ENCODE assay signal across 18 cellular contexts in genomic region chr6:5286780-5287179, GRCh38. TPM values are rescaled to one million over a fixed set of nuclear protein-coding genes. Genes with fewer than 3 reads are reported as not detected.
DNase-seq lines count a peak whose midpoint lies in the region; ATAC-seq and TF ChIP-seq lines count a peak whose summit lies in the region.
"Had no signal": no experiment of that assay in that cellular context is flagged by ENCODE, and none has a peak within 500 bp of the region (broad histone marks: within the 10 kb centered on the region; RNA-seq: fewer than 3 reads in every experiment).

No MANE protein-coding gene starts in this region.

- peaks cover 66% of the 10 kb centered on the region for H3K4me1 Mint-ChIP-seq in activated T-cell treated with anti-CD3 and anti-CD28 coated beads, Interleukin-2, amount 50 U/mL, for 72 hours (ENCODE audit: low read depth)
- peaks cover 65% of the 10 kb centered on the region for H3K4me1 Mint-ChIP-seq in activated T-cell treated with anti-CD3 and anti-CD28 coated beads, Interleukin-2, amount 50 U/mL, for 24 hours (ENCODE audit: low read depth)
- H3K4me1 Mint-ChIP-seq in GM23338: peaks cover 28% of the 10 kb centered on the region
- peaks cover 57% of the 10 kb centered on the region for H3K4me1 Mint-ChIP-seq in activated B cell treated with CpG ODN at 0.5 μM for 24 hours

- H3K9me2 ChIP-seq in GM23338 (ENCODE audit: insufficient read depth): no peaks in the 10 kb centered on the region

- no peaks in the 10 kb centered on the region for H3K9me3 Mint-ChIP-seq in activated T-cell treated with anti-CD3 and anti-CD28 coated beads, Interleukin-2, amount 50 U/mL, for 72 hours
- H3K9me3 Mint-ChIP-seq in activated T-cell treated with anti-CD3 and anti-CD28 coated beads, Interleukin-2, amount 50 U/mL, for 24 hours: no peaks in the 10 kb centered on the region
- no peaks in the 10 kb centered on the region; the same call in 2 of the 3 replicates for H3K9me3 Mint-ChIP-seq in GM23338
- no peaks in the 10 kb centered on the region for H3K9me3 Mint-ChIP-seq in activated B cell treated with CpG ODN at 0.5 μM for 24 hours
- H3K9me3 Mint-ChIP-seq: activated naive CD8-positive, alpha-beta T cell treated with anti-CD3 and anti-CD28 coated beads, Interleukin-2, amount 10 ng/mL, durations not matched to agents 7 days and 5 days; activated T-helper 1 cell treated with anti-CD3 and anti-CD28 coated beads, Interleukin-12 subunit alpha, Interleukin-12 subunit beta, Interleukin-2, Interleukin-4 antibody, amounts not matched to agents 30 ng/mL and 10 ng/mL and 1 ng/mL, durations not matched to agents 14 hours and 24 hours and 36 hours; effector memory CD8-positive, alpha-beta T cell had no signal

- intact Hi-C loops in activated B cell treated with CpG ODN at 0.5 μM for 24 hours (cut with micrococcal nuclease): no loop called here
- intact Hi-C loops in spleen (cut with DNase I; ENCODE audit: low total_unique reads): no loop called here

- H3K36me3 ChIP-seq in GM23338 (ENCODE audit: insufficient read depth): no peaks in the 10 kb centered on the region
- no peaks in the 10 kb centered on the region for H3K36me3 ChIP-seq in spleen
- H3K36me3 ChIP-seq: BE2C had no signal

- H3K27me3 Mint-ChIP-seq in activated T-cell treated with anti-CD3 and anti-CD28 coated beads, Interleukin-2, amount 50 U/mL, for 72 hours (ENCODE audit: low read depth): no peaks in the 10 kb centered on the region
- no peaks in the 10 kb centered on the region for H3K27me3 Mint-ChIP-seq in activated T-cell treated with anti-CD3 and anti-CD28 coated beads, Interleukin-2, amount 50 U/mL, for 24 hours
- peaks cover 7% of the 10 kb centered on the region for H3K27me3 Mint-ChIP-seq in GM23338 (ENCODE audit: insufficient read depth, low read depth, poor library complexity)
- H3K27me3 Mint-ChIP-seq in activated B cell treated with CpG ODN at 0.5 μM for 24 hours: no peaks in the 10 kb centered on the region
- H3K27me3 Mint-ChIP-seq: activated naive CD8-positive, alpha-beta T cell treated with anti-CD3 and anti-CD28 coated beads, Interleukin-2, amount 10 ng/mL, durations not matched to agents 7 days and 5 days; effector memory CD8-positive, alpha-beta T cell had no signal

- no peaks in the 10 kb centered on the region for H3K27me3 ChIP-seq in GM23338 (ENCODE audit: insufficient read depth)
- no peaks in the 10 kb centered on the region for H3K27me3 ChIP-seq in spleen (replicated peaks in 1 of 7)
- H3K27me3 ChIP-seq: BE2C had no signal

- CTCF ChIA-PET in activated B cell treated with CpG ODN at 0.5 μM for 24 hours (lab: Charles Lee): no interaction called here

- peaks cover 21% of the 10 kb centered on the region for H3K79me2 ChIP-seq in GM23338 (replicated peaks; ENCODE audit: insufficient read depth)

- H3K27ac ChIP-seq in GM23338 (ENCODE audit: low read depth): no peak overlapping the region
- H3K27ac ChIP-seq in spleen: peak overlapping the region in 7 of 8 donors; percentile 26 to 67 (median 50)

- no peak overlapping the region for H2AFZ ChIP-seq in GM23338

- no peak overlapping the region for H3K4me2 ChIP-seq in GM23338

- no peaks in the 10 kb centered on the region for H3F3A ChIP-seq in GM23338 (replicated peaks; ENCODE audit: low read depth)

- no peaks in the 10 kb centered on the region; the same call in 1 of the 2 replicates for H4K20me1 ChIP-seq in GM23338 (replicated peaks; ENCODE audit: insufficient read depth)

- peaks cover 0 to 2% of the 10 kb centered on the region in 2 donors for H3K36me3 Mint-ChIP-seq in activated T-cell treated with anti-CD3 and anti-CD28 coated beads, Interleukin-2, amount 50 U/mL, for 72 hours (ENCODE audit: insufficient read depth in 2 of 2)
- H3K36me3 Mint-ChIP-seq in activated T-cell treated with anti-CD3 and anti-CD28 coated beads, Interleukin-2, amount 50 U/mL, for 24 hours (ENCODE audit: low read depth): peaks cover 2% of the 10 kb centered on the region
- H3K36me3 Mint-ChIP-seq in GM23338 (ENCODE audit: low read depth) (no peaks in the 10 kb centered on the region), activated B cell treated with CpG ODN at 0.5 μM for 24 hours (ENCODE audit: low read depth) (no peaks in the 10 kb centered on the region)

- WGBS in spleen, 5 donors: 58 to 80% (median 71%) methylated on average over 5 to 7 of the region's 7 CpGs

- TF ChIP-seq POLR2A in spleen (IDR thresholded peaks at IDR 0.05): no peak

- no peak for ATAC-seq in activated T-cell treated with anti-CD3 and anti-CD28 coated beads, Interleukin-2, amount 50 U/mL, for 72 hours (replicated peaks in 1 of 2)
- no peak for ATAC-seq in GM23338
- peak; percentile 43 for ATAC-seq in activated B cell treated with CpG ODN at 0.5 μM for 24 hours (ENCODE audit: low read depth)
- no peak for ATAC-seq in HG03378 (IDR thresholded peaks at IDR 0.05; ENCODE audit: unreplicated experiment)
- ATAC-seq: effector memory CD8-positive, alpha-beta T cell had no signal

- H3K4me3 ChIP-seq in GM23338: no peak overlapping the region
- no peak overlapping the region for H3K4me3 ChIP-seq in spleen
- H3K4me3 ChIP-seq: smooth muscle cell had no signal

- POLR2A ChIA-PET in activated B cell treated with CpG ODN at 0.5 μM for 24 hours (lab: Charles Lee): interaction anchor here (1.6 kb wide), 1 partner anchor 25 kb away, joined by 6 read pairs; the partner anchor contains the start of genes FARS2 and LYRM4

- in situ Hi-C loops in GM13977 (cut with MboI; ENCODE audit: low pct_unique_long_range_greater_than_20kb, low sequenced_read_pairs, unreplicated experiment): no loop called here

- peak overlapping the region; percentile 12 for H3K27ac Mint-ChIP-seq in activated T-cell treated with anti-CD3 and anti-CD28 coated beads, Interleukin-2, amount 50 U/mL, for 72 hours
- no peak overlapping the region for H3K27ac Mint-ChIP-seq in activated T-cell treated with anti-CD3 and anti-CD28 coated beads, Interleukin-2, amount 50 U/mL, for 24 hours
- H3K27ac Mint-ChIP-seq in GM23338 (peak overlapping the region; percentile 60; the same call in 1 of the 2 replicates), activated B cell treated with CpG ODN at 0.5 μM for 24 hours (no peak overlapping the region)
- H3K27ac Mint-ChIP-seq: activated naive CD8-positive, alpha-beta T cell treated with anti-CD3 and anti-CD28 coated beads, Interleukin-2, amount 10 ng/mL, durations not matched to agents 7 days and 5 days; effector memory CD8-positive, alpha-beta T cell had no signal

- H3K4me1 ChIP-seq in GM23338 (ENCODE audit: insufficient read depth) (peaks cover 3% of the 10 kb centered on the region; the same call in 1 of the 2 replicates), spleen (peaks cover 0 to 39% (median 12%) of the 10 kb centered on the region in 6 donors)
- H3K4me1 ChIP-seq: BE2C had no signal

- no peak overlapping the region for H3K4me3 Mint-ChIP-seq in activated T-cell treated with anti-CD3 and anti-CD28 coated beads, Interleukin-2, amount 50 U/mL, for 72 hours
- no peak overlapping the region for H3K4me3 Mint-ChIP-seq in activated T-cell treated with anti-CD3 and anti-CD28 coated beads, Interleukin-2, amount 50 U/mL, for 24 hours
- no peak overlapping the region for H3K4me3 Mint-ChIP-seq in GM23338
- no peak overlapping the region for H3K4me3 Mint-ChIP-seq in activated B cell treated with CpG ODN at 0.5 μM for 24 hours
- H3K4me3 Mint-ChIP-seq: activated naive CD8-positive, alpha-beta T cell treated with anti-CD3 and anti-CD28 coated beads, Interleukin-2, amount 10 ng/mL, durations not matched to agents 7 days and 5 days; activated T-helper 1 cell treated with anti-CD3 and anti-CD28 coated beads, Interleukin-12 subunit alpha, Interleukin-12 subunit beta, Interleukin-2, Interleukin-4 antibody, amounts not matched to agents 30 ng/mL and 10 ng/mL and 1 ng/mL, durations not matched to agents 14 hours and 24 hours and 36 hours; effector memory CD8-positive, alpha-beta T cell had no signal

- DNase-seq in activated T-cell treated with anti-CD3 and anti-CD28 coated beads, Interleukin-2, amount 50 U/mL, for 72 hours: no peak
- DNase-seq in activated T-cell treated with anti-CD3 and anti-CD28 coated beads, Interleukin-2, amount 50 U/mL, for 24 hours: no peak
- DNase-seq in GM23338 (ENCODE audit: low spot score): no peak
- DNase-seq in activated B cell treated with CpG ODN at 0.5 μM for 24 hours: no peak
- no peak for DNase-seq in spleen
- no peak for DNase-seq in GM13977 (ENCODE audit: low spot score)
- no peak for DNase-seq in islet precursor cell
- DNase-seq: activated naive CD8-positive, alpha-beta T cell treated with anti-CD3 and anti-CD28 coated beads, Interleukin-2, amount 10 ng/mL, durations not matched to agents 7 days and 5 days; BE2C; COR-L47; effector memory CD8-positive, alpha-beta T cell; midbrain; NCI-H1105; NCI-H524; stimulated activated CD4-positive, alpha-beta T cell treated with anti-CD3 and anti-CD28 coated beads, Interleukin-4, amount 100 ng/mL, for 24 hours had no signal

- no peaks in the 10 kb centered on the region for H3K9me3 ChIP-seq in spleen
- H3K9me3 ChIP-seq: BE2C had no signal

- TF ChIP-seq CTCF in GM23338 (conservative IDR thresholded peaks at IDR 0.05; ENCODE audit: low read depth in 2 of 2) (no peak), activated B cell treated with CpG ODN at 0.5 μM for 24 hours (IDR thresholded peaks at IDR 0.05) (no peak), spleen (IDR thresholded peaks at IDR 0.05 in 8 of 11, conservative IDR thresholded peaks at IDR 0.05 in 3 of 11) (no peak), GM13977 (IDR thresholded peaks at IDR 0.05; ENCODE audit: extremely low read depth, insufficient read depth, missing control alignments) (no peak)

RNA-seq across cellular contexts. Expression of gene FARS2, which starts 25.5 kb away (rescaled TPM):
- 10 to 100 TPM; 23.9 to 26.0 TPM for total RNA-seq in activated T-cell treated with anti-CD3 and anti-CD28 coated beads, Interleukin-2, amount 50 U/mL, for 72 hours
- 13.2 and 19.0 TPM in 2 replicates for total RNA-seq in GM23338 (2014; rRNA removed; shearing (Covaris generic))
- polyA plus RNA-seq in GM23338 (2016; fragmentation: Nextera tagmentation; extraction: Ambion mirVana) (5.3 and 7.6 TPM in 2 replicates), spleen (10 to 100 TPM in 2 of 3 donors, 1 to 10 TPM in 1; 9.0 to 13.3 (median 11.2) TPM)
- total RNA-seq in activated B cell treated with CpG ODN at 0.5 μM for 24 hours (28.2 and 32.7 TPM in 2 replicates), spleen (10 to 100 TPM; 16.7 to 27.4 (median 22.6) TPM)

RNA-seq across cellular contexts. Expression of gene LYRM4, which starts 26.0 kb away (rescaled TPM):
- 10 to 100 TPM; 28.4 to 38.3 TPM for total RNA-seq in activated T-cell treated with anti-CD3 and anti-CD28 coated beads, Interleukin-2, amount 50 U/mL, for 72 hours
- 26.5 and 51.0 TPM in 2 replicates for total RNA-seq in GM23338 (2014; rRNA removed; shearing (Covaris generic))
- polyA plus RNA-seq in GM23338 (2016; fragmentation: Nextera tagmentation; extraction: Ambion mirVana) (61.6 and 62.0 TPM in 2 replicates), spleen (10 to 100 TPM; 46.1 to 58.1 (median 58.1) TPM)
- total RNA-seq in activated B cell treated with CpG ODN at 0.5 μM for 24 hours (51.2 and 52.2 TPM in 2 replicates), spleen (10 to 100 TPM; 32.1 to 40.3 (median 36.5) TPM)

Comparison
In these comparisons a context has a peak if more than half of its experiments do, and no peak if none do; other contexts are left out.
1. H3K27ac Mint-ChIP-seq: peak in activated T-cell treated with anti-CD3 and anti-CD28 coated beads, Interleukin-2, amount 50 U/mL, for 72 hours (single experiment) and GM23338 (single experiment); none in activated T-cell treated with anti-CD3 and anti-CD28 coated beads, Interleukin-2, amount 50 U/mL, for 24 hours (single experiment) and activated B cell treated with CpG ODN at 0.5 μM for 24 hours (single experiment).